17 cellular contexts compared by ENCODE assay signal in the genomic region with DNA sequence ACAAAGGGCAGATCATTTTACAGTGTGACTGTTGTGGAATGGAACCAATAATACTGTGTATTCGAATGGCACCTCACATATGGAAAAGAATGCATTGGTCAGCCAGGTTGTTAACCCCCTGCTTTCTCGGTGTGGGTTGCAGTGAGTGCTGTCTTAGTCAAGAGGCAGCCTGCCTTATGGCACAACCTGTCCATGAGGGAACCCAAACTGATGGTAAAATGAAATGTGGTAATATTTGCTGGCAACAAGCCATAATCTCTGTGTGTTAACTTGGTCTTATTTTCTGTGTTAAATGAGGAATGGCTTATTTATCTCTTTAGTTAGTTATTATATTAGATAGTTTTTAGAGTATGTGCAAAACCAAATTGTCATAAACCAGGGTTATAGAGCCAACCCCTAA.
A peak's percentile ranks its signal among the peaks of the same experiment; 100 is the strongest.
DNase-seq lines count a peak whose midpoint lies in the region; ATAC-seq and TF ChIP-seq lines count a peak whose summit lies in the region.
"Had no signal": no experiment of that assay in that cellular context is flagged by ENCODE, and none has a peak within 500 bp of the region (broad histone marks: within the 10 kb centered on the region; RNA-seq: fewer than 3 reads in every experiment).

No MANE protein-coding gene starts in this region.

- H4K20me1 ChIP-seq in PC-3 (ENCODE audit: low read length), result no peaks in the 10 kb centered on the region

- H3K27me3 ChIP-seq in HL-60 (ENCODE audit: insufficient read depth, poor library complexity, severe bottlenecking) (no peaks in the 10 kb centered on the region), PC-3 (ENCODE audit: low read length) (no peaks in the 10 kb centered on the region)

- no peaks in the 10 kb centered on the region for H3K79me2 ChIP-seq in PC-3 (ENCODE audit: low read length)

- H3K4me1 ChIP-seq in PC-3 (ENCODE audit: insufficient read depth, low read length), result peaks cover 4% of the 10 kb centered on the region

- H3K9me2 ChIP-seq in PC-3 (replicated peaks; ENCODE audit: low read length), result no peaks in the 10 kb centered on the region
- H3K9me2 ChIP-seq: SK-N-SH had no signal

- H3K36me3 ChIP-seq in PC-3 (ENCODE audit: low read depth, low read length), result no peaks in the 10 kb centered on the region

- no peak overlapping the region for H2AFZ ChIP-seq in PC-3 (ENCODE audit: low read length)

- no peak overlapping the region for H3K4me2 ChIP-seq in PC-3 (ENCODE audit: low read length)
- H3K4me2 ChIP-seq: SK-N-SH had no signal

- H3K4me3 ChIP-seq in HL-60 (replicated peaks; ENCODE audit: insufficient read depth, low read length), result no peak overlapping the region
- H3K4me3 ChIP-seq in PC-3 (ENCODE audit: low read length), result no peak overlapping the region

- CTCF ChIA-PET in PC-3 (lab: Charles Lee), result no interaction called here

- POLR2A ChIA-PET in PC-3 (lab: Charles Lee; ENCODE audit: unreplicated experiment), result no interaction called here

- no peaks in the 10 kb centered on the region for H3K9me3 ChIP-seq in PC-3 (ENCODE audit: low read length)
- H3K9me3 ChIP-seq: SK-N-SH had no signal

- intact Hi-C loops in PC-3 (cut with micrococcal nuclease) (no loop called here), posterior vena cava (cut with DNase I) (no loop called here)

- no TSS peak for BruUV-seq in PC-3 (replicated peaks; lab: Mats Ljungman, UMichigan)

- H3K9ac ChIP-seq in PC-3 (ENCODE audit: low read length), result no peak overlapping the region
- H3K9ac ChIP-seq: SK-N-SH had no signal

- H3K27ac ChIP-seq in HL-60 (replicated peaks) (no peak overlapping the region), PC-3 (ENCODE audit: low read length) (no peak overlapping the region)

- no peaks in the 10 kb centered on the region for H3F3A ChIP-seq in PC-3 (ENCODE audit: low read length, unreplicated experiment)

- ATAC-seq in PC-3 (no peak), HG02798 (IDR thresholded peaks at IDR 0.05; ENCODE audit: poor library complexity, unreplicated experiment) (no peak)
- ATAC-seq: T-cell had no signal

- no peak for TF ChIP-seq POLR2A in erythroblast (IDR thresholded peaks at IDR 0.05; ENCODE audit: low read length)

- TF ChIP-seq CTCF in HL-60 (IDR thresholded peaks at IDR 0.05; ENCODE audit: insufficient read depth, low read length), result no peak
- no peak for TF ChIP-seq CTCF in PC-3 (conservative IDR thresholded peaks at IDR 0.05; ENCODE audit: low read depth, low read length)

- DNase-seq in CD1c-positive myeloid dendritic cell (ENCODE audit: extremely low spot score) (peak; percentile 7), HL-60 (ENCODE audit: low read depth in 1 of 2, low spot score in 1 of 2) (peak; percentile 32 to 40), PC-3 (peak; percentile 30), erythroblast (lab: John Stamatoyannopoulos, UW) (peak; percentile 55 to 71), NCI-H1417 (lab: John Stamatoyannopoulos, UW) (no peak), posterior vena cava (ENCODE audit: low spot score) (no peak)
- DNase-seq: COR-L47, DMS53, H7, NCI-H1092, NCI-H1694, NCI-H446 treated with DMSO at 0.1 percent for 48 hours, NCI-H82, SHP77, SK-N-SH, T-cell had no signal

Comparison
In these comparisons a context has a peak if more than half of its experiments do, and no peak if none do; other contexts are left out.
1. DNase-seq: peak in CD1c-positive myeloid dendritic cell (single experiment), HL-60 (2 of 2), PC-3 (single experiment) and erythroblast (2 of 2); none in NCI-H1417 (0 of 3) and posterior vena cava (single experiment).